ENCODE assay signal across 1 cellular context in the genomic region with DNA sequence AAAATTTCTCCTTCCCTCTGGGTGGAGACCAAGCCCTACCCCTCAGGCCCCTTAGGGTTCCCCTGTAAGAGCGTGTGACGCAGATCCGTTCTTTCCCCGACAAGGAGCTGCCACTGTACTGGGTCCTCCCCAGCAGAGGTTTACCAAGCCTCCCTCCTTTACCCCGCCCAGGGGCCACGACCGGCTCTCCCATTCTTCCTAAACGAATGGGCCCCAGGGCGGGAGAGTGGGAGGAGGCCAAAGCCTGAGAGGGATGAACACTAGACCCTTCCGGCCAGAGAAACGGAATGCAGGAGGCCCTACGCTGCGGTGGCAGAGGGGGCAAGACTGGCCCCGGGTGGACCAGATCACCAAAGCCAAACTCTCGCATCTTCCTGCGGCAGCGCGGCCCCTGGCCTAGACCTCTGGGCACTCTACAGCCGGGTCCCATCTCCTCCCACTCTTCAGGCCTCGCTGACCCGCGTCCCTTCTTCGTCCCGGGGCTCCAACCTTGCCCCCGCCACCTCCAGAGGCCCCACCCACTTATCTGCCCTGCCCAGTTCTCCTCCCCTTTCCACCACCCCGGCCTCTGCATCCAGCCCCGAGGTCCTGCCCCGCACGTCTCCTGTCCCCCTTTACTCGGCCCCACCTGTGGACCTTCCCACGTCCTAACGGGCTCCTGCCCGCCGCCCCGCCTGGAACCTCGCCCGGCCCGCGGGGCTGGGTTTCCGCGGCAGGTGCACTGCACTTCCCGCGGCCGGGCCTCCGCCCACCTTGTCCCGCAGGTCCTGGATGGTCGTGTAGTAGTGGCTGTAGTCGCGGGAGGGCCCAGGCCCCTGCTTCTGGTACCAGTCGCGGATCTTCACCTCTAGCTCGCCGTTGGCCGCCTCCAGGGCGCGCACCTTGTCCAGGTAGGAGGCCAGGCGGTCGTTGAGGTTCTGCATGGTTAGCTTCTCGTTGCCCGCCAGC.
TF ChIP-seq lines count a peak whose summit lies in the region.

No MANE protein-coding gene starts in this region.

TF ChIP-seq in K562, 482 proteins besides CTCF, POLR2A, EP300 and RAD21 (continued from another document and continues in another):
- TF ChIP-seq, protein P1, sequence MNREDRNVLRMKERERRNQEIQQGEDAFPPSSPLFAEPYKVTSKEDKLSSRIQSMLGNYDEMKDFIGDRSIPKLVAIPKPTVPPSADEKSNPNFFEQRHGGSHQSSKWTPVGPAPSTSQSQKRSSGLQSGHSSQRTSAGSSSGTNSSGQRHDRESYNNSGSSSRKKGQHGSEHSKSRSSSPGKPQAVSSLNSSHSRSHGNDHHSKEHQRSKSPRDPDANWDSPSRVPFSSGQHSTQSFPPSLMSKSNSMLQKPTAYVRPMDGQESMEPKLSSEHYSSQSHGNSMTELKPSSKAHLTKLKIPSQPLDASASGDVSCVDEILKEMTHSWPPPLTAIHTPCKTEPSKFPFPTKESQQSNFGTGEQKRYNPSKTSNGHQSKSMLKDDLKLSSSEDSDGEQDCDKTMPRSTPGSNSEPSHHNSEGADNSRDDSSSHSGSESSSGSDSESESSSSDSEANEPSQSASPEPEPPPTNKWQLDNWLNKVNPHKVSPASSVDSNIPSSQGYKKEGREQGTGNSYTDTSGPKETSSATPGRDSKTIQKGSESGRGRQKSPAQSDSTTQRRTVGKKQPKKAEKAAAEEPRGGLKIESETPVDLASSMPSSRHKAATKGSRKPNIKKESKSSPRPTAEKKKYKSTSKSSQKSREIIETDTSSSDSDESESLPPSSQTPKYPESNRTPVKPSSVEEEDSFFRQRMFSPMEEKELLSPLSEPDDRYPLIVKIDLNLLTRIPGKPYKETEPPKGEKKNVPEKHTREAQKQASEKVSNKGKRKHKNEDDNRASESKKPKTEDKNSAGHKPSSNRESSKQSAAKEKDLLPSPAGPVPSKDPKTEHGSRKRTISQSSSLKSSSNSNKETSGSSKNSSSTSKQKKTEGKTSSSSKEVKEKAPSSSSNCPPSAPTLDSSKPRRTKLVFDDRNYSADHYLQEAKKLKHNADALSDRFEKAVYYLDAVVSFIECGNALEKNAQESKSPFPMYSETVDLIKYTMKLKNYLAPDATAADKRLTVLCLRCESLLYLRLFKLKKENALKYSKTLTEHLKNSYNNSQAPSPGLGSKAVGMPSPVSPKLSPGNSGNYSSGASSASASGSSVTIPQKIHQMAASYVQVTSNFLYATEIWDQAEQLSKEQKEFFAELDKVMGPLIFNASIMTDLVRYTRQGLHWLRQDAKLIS (CRISPR knock-in tag; IDR thresholded peaks at IDR 0.05): no peak; the same call in 1 of the 2 replicates
- TF ChIP-seq ZNF165 (CRISPR knock-in tag; IDR thresholded peaks at IDR 0.05; ENCODE audit: borderline replicate concordance) (no peak), KLF16 (IDR thresholded peaks at IDR 0.05) (no peak), HNRNPLL (IDR thresholded peaks at IDR 0.05; ENCODE audit: low read depth, low read length, poor library complexity, severe bottlenecking) (peak; percentile 17), RAD51 (IDR thresholded peaks at IDR 0.05; ENCODE audit: borderline replicate concordance, low read depth) (no peak), BDP1 (IDR thresholded peaks at IDR 0.05; ENCODE audit: insufficient read depth, insufficient read length) (no peak), KAT8 (IDR thresholded peaks at IDR 0.05; ENCODE audit: low read depth) (no peak), HDAC8 (tag; IDR thresholded peaks at IDR 0.05) (no peak), NR2C1 (IDR thresholded peaks at IDR 0.05) (no peak), NR2C1 (tag; IDR thresholded peaks at IDR 0.05) (no peak), YBX1 (IDR thresholded peaks at IDR 0.05) (no peak), BACH1 (tag; IDR thresholded peaks at IDR 0.05) (no peak), ZKSCAN1 (IDR thresholded peaks at IDR 0.05; ENCODE audit: low read depth, low read length) (no peak), HMG20B (CRISPR knock-in tag; IDR thresholded peaks at IDR 0.05) (no peak), SMARCC2 (IDR thresholded peaks at IDR 0.05; ENCODE audit: low read depth) (no peak), EGR1 (conservative IDR thresholded peaks at IDR 0.05) (peak; percentile 73), TOE1 (IDR thresholded peaks at IDR 0.05; ENCODE audit: borderline replicate concordance) (no peak), TOE1 (CRISPR knock-in tag; IDR thresholded peaks at IDR 0.05; ENCODE audit: borderline replicate concordance, low read depth) (no peak), MAFG (tag; conservative IDR thresholded peaks at IDR 0.05) (no peak), ZC3H11A (IDR thresholded peaks at IDR 0.05; ENCODE audit: low read depth, low read length) (no peak), ATF7 (IDR thresholded peaks at IDR 0.05) (no peak), SMAD1 (IDR thresholded peaks at IDR 0.05; ENCODE audit: low read depth, low read length, partially characterized antibody) (no peak), SRSF9 (IDR thresholded peaks at IDR 0.05; ENCODE audit: borderline replicate concordance, low read depth, low read length) (no peak), DPF2 (IDR thresholded peaks at IDR 0.05) (no peak), PTRF (tag; IDR thresholded peaks at IDR 0.05) (no peak), XRCC4 (IDR thresholded peaks at IDR 0.05; ENCODE audit: extremely low read depth, insufficient read depth, insufficient read length) (no peak), MEIS2 (IDR thresholded peaks at IDR 0.05; ENCODE audit: partially characterized antibody) (no peak), MAFF (IDR thresholded peaks at IDR 0.05; ENCODE audit: low read length) (no peak), ZNF436 (CRISPR knock-in tag; IDR thresholded peaks at IDR 0.05) (no peak), ZNF217 (CRISPR knock-in tag; IDR thresholded peaks at IDR 0.05) (no peak), ZC3H4 (CRISPR knock-in tag; IDR thresholded peaks at IDR 0.05; ENCODE audit: borderline replicate concordance) (no peak), CHCHD3 (CRISPR knock-in tag; IDR thresholded peaks at IDR 0.05) (no peak), SMARCB1 (IDR thresholded peaks at IDR 0.05; ENCODE audit: insufficient read length, low read depth) (no peak), NFATC3 (IDR thresholded peaks at IDR 0.05) (no peak), JUNB (CRISPR knock-in tag; conservative IDR thresholded peaks at IDR 0.05) (no peak), ZNF644 (tag; IDR thresholded peaks at IDR 0.05; ENCODE audit: low read depth) (no peak), GTF2E2 (tag; IDR thresholded peaks at IDR 0.05) (no peak), ZNF41 (CRISPR knock-in tag; conservative IDR thresholded peaks at IDR 0.05) (no peak)
- TF ChIP-seq, protein P2, sequence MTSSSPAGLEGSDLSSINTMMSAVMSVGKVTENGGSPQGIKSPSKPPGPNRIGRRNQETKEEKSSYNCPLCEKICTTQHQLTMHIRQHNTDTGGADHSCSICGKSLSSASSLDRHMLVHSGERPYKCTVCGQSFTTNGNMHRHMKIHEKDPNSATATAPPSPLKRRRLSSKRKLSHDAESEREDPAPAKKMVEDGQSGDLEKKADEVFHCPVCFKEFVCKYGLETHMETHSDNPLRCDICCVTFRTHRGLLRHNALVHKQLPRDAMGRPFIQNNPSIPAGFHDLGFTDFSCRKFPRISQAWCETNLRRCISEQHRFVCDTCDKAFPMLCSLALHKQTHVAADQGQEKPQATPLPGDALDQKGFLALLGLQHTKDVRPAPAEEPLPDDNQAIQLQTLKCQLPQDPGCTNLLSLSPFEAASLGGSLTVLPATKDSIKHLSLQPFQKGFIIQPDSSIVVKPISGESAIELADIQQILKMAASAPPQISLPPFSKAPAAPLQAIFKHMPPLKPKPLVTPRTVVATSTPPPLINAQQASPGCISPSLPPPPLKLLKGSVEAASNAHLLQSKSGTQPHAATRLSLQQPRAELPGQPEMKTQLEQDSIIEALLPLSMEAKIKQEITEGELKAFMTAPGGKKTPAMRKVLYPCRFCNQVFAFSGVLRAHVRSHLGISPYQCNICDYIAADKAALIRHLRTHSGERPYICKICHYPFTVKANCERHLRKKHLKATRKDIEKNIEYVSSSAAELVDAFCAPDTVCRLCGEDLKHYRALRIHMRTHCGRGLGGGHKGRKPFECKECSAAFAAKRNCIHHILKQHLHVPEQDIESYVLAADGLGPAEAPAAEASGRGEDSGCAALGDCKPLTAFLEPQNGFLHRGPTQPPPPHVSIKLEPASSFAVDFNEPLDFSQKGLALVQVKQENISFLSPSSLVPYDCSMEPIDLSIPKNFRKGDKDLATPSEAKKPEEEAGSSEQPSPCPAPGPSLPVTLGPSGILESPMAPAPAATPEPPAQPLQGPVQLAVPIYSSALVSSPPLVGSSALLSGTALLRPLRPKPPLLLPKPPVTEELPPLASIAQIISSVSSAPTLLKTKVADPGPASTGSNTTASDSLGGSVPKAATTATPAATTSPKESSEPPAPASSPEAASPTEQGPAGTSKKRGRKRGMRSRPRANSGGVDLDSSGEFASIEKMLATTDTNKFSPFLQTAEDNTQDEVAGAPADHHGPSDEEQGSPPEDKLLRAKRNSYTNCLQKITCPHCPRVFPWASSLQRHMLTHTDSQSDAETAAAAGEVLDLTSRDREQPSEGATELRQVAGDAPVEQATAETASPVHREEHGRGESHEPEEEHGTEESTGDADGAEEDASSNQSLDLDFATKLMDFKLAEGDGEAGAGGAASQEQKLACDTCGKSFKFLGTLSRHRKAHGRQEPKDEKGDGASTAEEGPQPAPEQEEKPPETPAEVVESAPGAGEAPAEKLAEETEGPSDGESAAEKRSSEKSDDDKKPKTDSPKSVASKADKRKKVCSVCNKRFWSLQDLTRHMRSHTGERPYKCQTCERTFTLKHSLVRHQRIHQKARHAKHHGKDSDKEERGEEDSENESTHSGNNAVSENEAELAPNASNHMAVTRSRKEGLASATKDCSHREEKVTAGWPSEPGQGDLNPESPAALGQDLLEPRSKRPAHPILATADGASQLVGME (CRISPR knock-in tag; IDR thresholded peaks at IDR 0.05): no peak
- TF ChIP-seq, protein P3, sequence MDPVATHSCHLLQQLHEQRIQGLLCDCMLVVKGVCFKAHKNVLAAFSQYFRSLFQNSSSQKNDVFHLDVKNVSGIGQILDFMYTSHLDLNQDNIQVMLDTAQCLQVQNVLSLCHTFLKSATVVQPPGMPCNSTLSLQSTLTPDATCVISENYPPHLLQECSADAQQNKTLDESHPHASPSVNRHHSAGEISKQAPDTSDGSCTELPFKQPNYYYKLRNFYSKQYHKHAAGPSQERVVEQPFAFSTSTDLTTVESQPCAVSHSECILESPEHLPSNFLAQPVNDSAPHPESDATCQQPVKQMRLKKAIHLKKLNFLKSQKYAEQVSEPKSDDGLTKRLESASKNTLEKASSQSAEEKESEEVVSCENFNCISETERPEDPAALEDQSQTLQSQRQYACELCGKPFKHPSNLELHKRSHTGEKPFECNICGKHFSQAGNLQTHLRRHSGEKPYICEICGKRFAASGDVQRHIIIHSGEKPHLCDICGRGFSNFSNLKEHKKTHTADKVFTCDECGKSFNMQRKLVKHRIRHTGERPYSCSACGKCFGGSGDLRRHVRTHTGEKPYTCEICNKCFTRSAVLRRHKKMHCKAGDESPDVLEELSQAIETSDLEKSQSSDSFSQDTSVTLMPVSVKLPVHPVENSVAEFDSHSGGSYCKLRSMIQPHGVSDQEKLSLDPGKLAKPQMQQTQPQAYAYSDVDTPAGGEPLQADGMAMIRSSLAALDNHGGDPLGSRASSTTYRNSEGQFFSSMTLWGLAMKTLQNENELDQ (CRISPR knock-in tag; IDR thresholded peaks at IDR 0.05; ENCODE audit: borderline replicate concordance): no peak
- TF ChIP-seq, protein P4, sequence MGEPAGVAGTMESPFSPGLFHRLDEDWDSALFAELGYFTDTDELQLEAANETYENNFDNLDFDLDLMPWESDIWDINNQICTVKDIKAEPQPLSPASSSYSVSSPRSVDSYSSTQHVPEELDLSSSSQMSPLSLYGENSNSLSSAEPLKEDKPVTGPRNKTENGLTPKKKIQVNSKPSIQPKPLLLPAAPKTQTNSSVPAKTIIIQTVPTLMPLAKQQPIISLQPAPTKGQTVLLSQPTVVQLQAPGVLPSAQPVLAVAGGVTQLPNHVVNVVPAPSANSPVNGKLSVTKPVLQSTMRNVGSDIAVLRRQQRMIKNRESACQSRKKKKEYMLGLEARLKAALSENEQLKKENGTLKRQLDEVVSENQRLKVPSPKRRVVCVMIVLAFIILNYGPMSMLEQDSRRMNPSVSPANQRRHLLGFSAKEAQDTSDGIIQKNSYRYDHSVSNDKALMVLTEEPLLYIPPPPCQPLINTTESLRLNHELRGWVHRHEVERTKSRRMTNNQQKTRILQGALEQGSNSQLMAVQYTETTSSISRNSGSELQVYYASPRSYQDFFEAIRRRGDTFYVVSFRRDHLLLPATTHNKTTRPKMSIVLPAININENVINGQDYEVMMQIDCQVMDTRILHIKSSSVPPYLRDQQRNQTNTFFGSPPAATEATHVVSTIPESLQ (CRISPR knock-in tag; IDR thresholded peaks at IDR 0.05): 0 out of 2 replicates have a peak, but pooled peaks have one; percentile 35
- TF ChIP-seq, protein P5, sequence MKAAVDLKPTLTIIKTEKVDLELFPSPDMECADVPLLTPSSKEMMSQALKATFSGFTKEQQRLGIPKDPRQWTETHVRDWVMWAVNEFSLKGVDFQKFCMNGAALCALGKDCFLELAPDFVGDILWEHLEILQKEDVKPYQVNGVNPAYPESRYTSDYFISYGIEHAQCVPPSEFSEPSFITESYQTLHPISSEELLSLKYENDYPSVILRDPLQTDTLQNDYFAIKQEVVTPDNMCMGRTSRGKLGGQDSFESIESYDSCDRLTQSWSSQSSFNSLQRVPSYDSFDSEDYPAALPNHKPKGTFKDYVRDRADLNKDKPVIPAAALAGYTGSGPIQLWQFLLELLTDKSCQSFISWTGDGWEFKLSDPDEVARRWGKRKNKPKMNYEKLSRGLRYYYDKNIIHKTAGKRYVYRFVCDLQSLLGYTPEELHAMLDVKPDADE (conservative IDR thresholded peaks at IDR 0.05; ENCODE audit: control insufficient read depth, low read depth, low read length): no peak
- TF ChIP-seq, protein P6, sequence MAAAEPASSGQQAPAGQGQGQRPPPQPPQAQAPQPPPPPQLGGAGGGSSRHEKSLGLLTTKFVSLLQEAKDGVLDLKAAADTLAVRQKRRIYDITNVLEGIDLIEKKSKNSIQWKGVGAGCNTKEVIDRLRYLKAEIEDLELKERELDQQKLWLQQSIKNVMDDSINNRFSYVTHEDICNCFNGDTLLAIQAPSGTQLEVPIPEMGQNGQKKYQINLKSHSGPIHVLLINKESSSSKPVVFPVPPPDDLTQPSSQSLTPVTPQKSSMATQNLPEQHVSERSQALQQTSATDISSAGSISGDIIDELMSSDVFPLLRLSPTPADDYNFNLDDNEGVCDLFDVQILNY (CRISPR knock-in tag; IDR thresholded peaks at IDR 0.05): no peak
- TF ChIP-seq, protein P7, sequence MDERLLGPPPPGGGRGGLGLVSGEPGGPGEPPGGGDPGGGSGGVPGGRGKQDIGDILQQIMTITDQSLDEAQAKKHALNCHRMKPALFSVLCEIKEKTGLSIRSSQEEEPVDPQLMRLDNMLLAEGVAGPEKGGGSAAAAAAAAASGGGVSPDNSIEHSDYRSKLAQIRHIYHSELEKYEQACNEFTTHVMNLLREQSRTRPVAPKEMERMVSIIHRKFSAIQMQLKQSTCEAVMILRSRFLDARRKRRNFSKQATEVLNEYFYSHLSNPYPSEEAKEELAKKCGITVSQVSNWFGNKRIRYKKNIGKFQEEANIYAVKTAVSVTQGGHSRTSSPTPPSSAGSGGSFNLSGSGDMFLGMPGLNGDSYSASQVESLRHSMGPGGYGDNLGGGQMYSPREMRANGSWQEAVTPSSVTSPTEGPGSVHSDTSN (CRISPR knock-in tag; IDR thresholded peaks at IDR 0.05; ENCODE audit: low read depth): no peak
- TF ChIP-seq, protein P7 (tag; conservative IDR thresholded peaks at IDR 0.05; ENCODE audit: low read depth): no peak
